In genomic region chr17:67912656-67913055, GRCh38 we compare ENCODE assay signal across 1 cellular context.
TF ChIP-seq lines count a peak whose summit lies in the region.

No MANE protein-coding gene starts in this region.

TF ChIP-seq in HCT116, 20 proteins besides CTCF, POLR2A, EP300 and RAD21 (continued from another document):
- TF ChIP-seq, protein P1, sequence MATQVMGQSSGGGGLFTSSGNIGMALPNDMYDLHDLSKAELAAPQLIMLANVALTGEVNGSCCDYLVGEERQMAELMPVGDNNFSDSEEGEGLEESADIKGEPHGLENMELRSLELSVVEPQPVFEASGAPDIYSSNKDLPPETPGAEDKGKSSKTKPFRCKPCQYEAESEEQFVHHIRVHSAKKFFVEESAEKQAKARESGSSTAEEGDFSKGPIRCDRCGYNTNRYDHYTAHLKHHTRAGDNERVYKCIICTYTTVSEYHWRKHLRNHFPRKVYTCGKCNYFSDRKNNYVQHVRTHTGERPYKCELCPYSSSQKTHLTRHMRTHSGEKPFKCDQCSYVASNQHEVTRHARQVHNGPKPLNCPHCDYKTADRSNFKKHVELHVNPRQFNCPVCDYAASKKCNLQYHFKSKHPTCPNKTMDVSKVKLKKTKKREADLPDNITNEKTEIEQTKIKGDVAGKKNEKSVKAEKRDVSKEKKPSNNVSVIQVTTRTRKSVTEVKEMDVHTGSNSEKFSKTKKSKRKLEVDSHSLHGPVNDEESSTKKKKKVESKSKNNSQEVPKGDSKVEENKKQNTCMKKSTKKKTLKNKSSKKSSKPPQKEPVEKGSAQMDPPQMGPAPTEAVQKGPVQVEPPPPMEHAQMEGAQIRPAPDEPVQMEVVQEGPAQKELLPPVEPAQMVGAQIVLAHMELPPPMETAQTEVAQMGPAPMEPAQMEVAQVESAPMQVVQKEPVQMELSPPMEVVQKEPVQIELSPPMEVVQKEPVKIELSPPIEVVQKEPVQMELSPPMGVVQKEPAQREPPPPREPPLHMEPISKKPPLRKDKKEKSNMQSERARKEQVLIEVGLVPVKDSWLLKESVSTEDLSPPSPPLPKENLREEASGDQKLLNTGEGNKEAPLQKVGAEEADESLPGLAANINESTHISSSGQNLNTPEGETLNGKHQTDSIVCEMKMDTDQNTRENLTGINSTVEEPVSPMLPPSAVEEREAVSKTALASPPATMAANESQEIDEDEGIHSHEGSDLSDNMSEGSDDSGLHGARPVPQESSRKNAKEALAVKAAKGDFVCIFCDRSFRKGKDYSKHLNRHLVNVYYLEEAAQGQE (IDR thresholded peaks at IDR 0.05; ENCODE audit: low read depth): no peak
- no peak for TF ChIP-seq SRF (IDR thresholded peaks at IDR 0.05; ENCODE audit: low read depth)
- TF ChIP-seq TCF7L2 (IDR thresholded peaks at IDR 0.05; ENCODE audit: borderline replicate concordance, extremely low read depth, insufficient read depth, insufficient read length): no peak
- no peak for TF ChIP-seq EGR1 (IDR thresholded peaks at IDR 0.05; ENCODE audit: low read depth)
- TF ChIP-seq, protein P2, sequence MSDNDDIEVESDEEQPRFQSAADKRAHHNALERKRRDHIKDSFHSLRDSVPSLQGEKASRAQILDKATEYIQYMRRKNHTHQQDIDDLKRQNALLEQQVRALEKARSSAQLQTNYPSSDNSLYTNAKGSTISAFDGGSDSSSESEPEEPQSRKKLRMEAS (IDR thresholded peaks at IDR 0.05): no peak
- no peak for TF ChIP-seq CEBPB (IDR thresholded peaks at IDR 0.05; ENCODE audit: low read depth)
